ENCODE assay signal across 8 cellular contexts in genomic region chr13:71866173-71867091, GRCh38. TPM values are rescaled to one million over a fixed set of nuclear protein-coding genes. Genes with fewer than 3 reads are reported as not detected.
DNase-seq lines count a peak whose midpoint lies in the region; ATAC-seq, FAIRE-seq and TF ChIP-seq lines count a peak whose summit lies in the region.

No MANE protein-coding gene starts in this region.

- no peak for ATAC-seq in GM19455 (IDR thresholded peaks at IDR 0.05; ENCODE audit: unreplicated experiment)
- no peak for ATAC-seq in GM18858 (IDR thresholded peaks at IDR 0.05; ENCODE audit: unreplicated experiment)

- in situ Hi-C loops in astrocyte of the spinal cord (cut with HindIII; ENCODE audit: low sequenced_read_pairs), result no loop called here

- TF ChIP-seq CTCF in astrocyte of the spinal cord (IDR thresholded peaks at IDR 0.05; ENCODE audit: low read depth, low read length), result no peak

- FAIRE-seq in GM12892 (lab: Jason Lieb, UNC), result no peak

- H3K27ac ChIP-seq in skin epidermis, result peak overlapping the region in 14 of 21 experiments; percentile 0 to 81 (median 58)

- H3K4me3 ChIP-seq in astrocyte of the spinal cord (ENCODE audit: low read depth, low read length) (peak overlapping the region; percentile 57), skin epidermis (peak overlapping the region; percentile 37 to 66 (median 57))

- no peak for TF ChIP-seq POLR2A in GM12892 (IDR thresholded peaks at IDR 0.05; ENCODE audit: low read depth, low read length)

- peak; percentile 21 for DNase-seq in 8988T
- peak; percentile 13 for DNase-seq in GM12892 (ENCODE audit: insufficient read length)
- DNase-seq in NCI-H1092 (lab: John Stamatoyannopoulos, UW), result peak; percentile 57
- no peak for DNase-seq in astrocyte of the spinal cord (ENCODE audit: low read depth, low spot score)
- peak; percentile 23 for DNase-seq in iPS-NIHi11 (ENCODE audit: low spot score)

RNA-seq across cellular contexts. Expression of gene DACH1, which starts 0.6 kb away (rescaled TPM):
- not detected for polyA plus RNA-seq in GM12892 (2012; ENCODE audit: missing spikeins)
